In genomic region chr7:44796034-44796503, GRCh38 we compare ENCODE assay signal across 8 cellular contexts. TPM values are rescaled to one million over a fixed set of nuclear protein-coding genes. Genes with fewer than 3 reads are reported as not detected.
DNase-seq lines count a peak whose midpoint lies in the region; ATAC-seq, FAIRE-seq and TF ChIP-seq lines count a peak whose summit lies in the region.

No MANE protein-coding gene starts in this region.

- CTCF ChIA-PET in AG04450 (lab: Charles Lee) (no interaction called here), K562 (lab: Yijun Ruan, JAX; ENCODE audit: low intra/inter-chr PET ratio) (interaction anchor here (0.5 to 0.6 kb wide), 2 partner anchors 47 to 146 kb away, joined by 3 read pairs; no protein-coding TSS in a partner anchor)

- TF ChIP-seq CTCF in AG04450 (IDR thresholded peaks at IDR 0.05; ENCODE audit: low read depth, low read length) (no peak), K562 (IDR thresholded peaks at IDR 0.05 in 2 of 3, conservative IDR thresholded peaks at IDR 0.05 in 1 of 3; ENCODE audit: insufficient read depth in 2 of 3, low read depth in 1 of 3, low read length in 3 of 3) (no peak)

- peak overlapping the region; percentile 93 for H2AFZ ChIP-seq in K562 (ENCODE audit: low read depth, low read length)

- TF ChIP-seq POLR2A in K562 (conservative IDR thresholded peaks at IDR 0.05), result no peak

- no peak for TF ChIP-seq EP300 in K562 (IDR thresholded peaks at IDR 0.05; ENCODE audit: low read length)

- H3K9me3 ChIP-seq in AG04450 (ENCODE audit: control insufficient read depth, insufficient read depth, low read length) (no peaks in the 10 kb centered on the region), K562 (replicated peaks; ENCODE audit: control insufficient read depth, insufficient read depth, low read depth, low read length) (no peaks in the 10 kb centered on the region), iPS-18c (ENCODE audit: control insufficient read depth, insufficient read depth, low read length) (peaks cover 2% of the 10 kb centered on the region)

- peak overlapping the region; percentile 97 for H3K4me3 Mint-ChIP-seq in stimulated activated effector memory CD8-positive, alpha-beta T cell treated with anti-CD3 and anti-CD28 coated beads, Interleukin-12 subunit alpha, Interleukin-12 subunit beta, amount 100 ng/mL, for 72 hours

- H3K27ac Mint-ChIP-seq in stimulated activated effector memory CD8-positive, alpha-beta T cell treated with anti-CD3 and anti-CD28 coated beads, Interleukin-12 subunit alpha, Interleukin-12 subunit beta, amount 100 ng/mL, for 72 hours, result peak overlapping the region; percentile 99

- intact Hi-C loops in K562 (cut with micrococcal nuclease), result loop anchor here (2.0 to 5.0 kb wide), 4 partner anchors 49 to 214 kb away; partner anchors contain the start of genes H2AZ2, OGDH, TMED4 and ZMIZ2

- peaks cover 23% of the 10 kb centered on the region for H3K4me1 Mint-ChIP-seq in stimulated activated effector memory CD8-positive, alpha-beta T cell treated with anti-CD3 and anti-CD28 coated beads, Interleukin-12 subunit alpha, Interleukin-12 subunit beta, amount 100 ng/mL, for 72 hours

- no peaks in the 10 kb centered on the region for H3K9me1 ChIP-seq in K562 (ENCODE audit: control insufficient read depth, insufficient read depth, low read length)

- ATAC-seq in GM18498 (IDR thresholded peaks at IDR 0.05; ENCODE audit: unreplicated experiment), result peak; percentile 22
- ATAC-seq in HG03025 (IDR thresholded peaks at IDR 0.05; ENCODE audit: low FRiP score, unreplicated experiment), result peak; percentile 33
- ATAC-seq in K562, result peak; percentile 17
- no peak for ATAC-seq in stimulated activated effector memory CD8-positive, alpha-beta T cell treated with anti-CD3 and anti-CD28 coated beads, Interleukin-12 subunit alpha, Interleukin-12 subunit beta, amount 100 ng/mL, for 72 hours

- TSS peak; percentile 83 for BruUV-seq in K562 (replicated peaks; lab: Mats Ljungman, UMichigan)

- H3K27me3 ChIP-seq in AG04450 (ENCODE audit: control insufficient read depth, insufficient read depth, low read length) (no peaks in the 10 kb centered on the region), K562 (ENCODE audit: control insufficient read depth in 2 of 2, insufficient read depth in 2 of 2, low read length in 2 of 2) (no peaks in the 10 kb centered on the region)

- H3K4me2 ChIP-seq in K562 (ENCODE audit: insufficient read depth, low read length), result peak overlapping the region; percentile 85

- no peak for TF ChIP-seq RAD21 in K562 (CRISPR knock-in tag; conservative IDR thresholded peaks at IDR 0.05 in 1 of 2, IDR thresholded peaks at IDR 0.05 in 1 of 2)

- peaks cover 52% of the 10 kb centered on the region for H3K36me3 Mint-ChIP-seq in stimulated activated effector memory CD8-positive, alpha-beta T cell treated with anti-CD3 and anti-CD28 coated beads, Interleukin-12 subunit alpha, Interleukin-12 subunit beta, amount 100 ng/mL, for 72 hours

- H3K9me3 Mint-ChIP-seq in stimulated activated effector memory CD8-positive, alpha-beta T cell treated with anti-CD3 and anti-CD28 coated beads, Interleukin-12 subunit alpha, Interleukin-12 subunit beta, amount 100 ng/mL, for 72 hours, result no peaks in the 10 kb centered on the region

- H3K4me1 ChIP-seq in K562 (replicated peaks in 1 of 2; ENCODE audit: control insufficient read depth in 2 of 2, insufficient read depth in 2 of 2, low read length in 2 of 2), result peaks cover 17 to 25% of the 10 kb centered on the region in 2 experiments; a peak in 4 of 5 replicates

- in situ Hi-C loops in K562 (cut with MboI), result no loop called here

- WGBS in K562 (ENCODE audit: insufficient coverage, low coverage, missing lambda C conversion rate), result under 1% methylated on average over 42 of the region's 59 CpGs

- DNase-seq in AG04450 (ENCODE audit: low read depth, low spot score) (no peak), NCI-H510A treated with DMSO at 0.1 percent for 48 hours (lab: John Stamatoyannopoulos, UW) (peak; percentile 65), K562 (ENCODE audit: extremely low read depth in 1 of 4, low spot score in 3 of 4) (no peak), HuH-7 (ENCODE audit: low spot score) (no peak)
- DNase-seq in stimulated activated effector memory CD8-positive, alpha-beta T cell treated with anti-CD3 and anti-CD28 coated beads, Interleukin-12 subunit alpha, Interleukin-12 subunit beta, amount 100 ng/mL, for 72 hours (ENCODE audit: low spot score in 2 of 2), result no peak

- H3K79me2 ChIP-seq in K562 (ENCODE audit: control insufficient read depth, insufficient read depth, low read length), result peaks cover 52% of the 10 kb centered on the region

- POLR2A ChIA-PET in AG04450 (lab: Yijun Ruan, JAX) (no interaction called here), K562 (lab: Yijun Ruan, JAX) (interaction anchor here (1.4 kb wide), 1 partner anchor 223 kb away, joined by 4 read pairs; the partner anchor contains the start of gene DDX56)

- no peak for FAIRE-seq in K562 (lab: Jason Lieb, UNC)

- H3K9ac ChIP-seq in K562 (ENCODE audit: insufficient read depth in 1 of 2, low read depth in 2 of 2, low read length in 2 of 2), result peak overlapping the region; percentile 86 to 100

- peaks cover 27% of the 10 kb centered on the region for H4K20me1 ChIP-seq in K562 (replicated peaks; ENCODE audit: control insufficient read depth, insufficient read depth, low read length)

- peak overlapping the region; percentile 47 for H3K27ac ChIP-seq in AG04450 (ENCODE audit: low read depth, low read length)
- H3K27ac ChIP-seq in K562 (ENCODE audit: extremely low read depth, low read depth, low read length), result peak overlapping the region; percentile 98

- peak overlapping the region; percentile 99 for H3K4me3 ChIP-seq in AG04450 (ENCODE audit: low read depth, low read length)
- H3K4me3 ChIP-seq in K562, result peak overlapping the region; percentile 56
- peak overlapping the region; percentile 74 for H3K4me3 ChIP-seq in iPS-18c (ENCODE audit: insufficient read depth, low read depth, low read length)

- peaks cover 38% of the 10 kb centered on the region for H3K36me3 ChIP-seq in K562 (ENCODE audit: control insufficient read depth, insufficient read depth, low read length)

RNA-seq across cellular contexts. Expression of gene PPIA, which starts 0.4 kb away (rescaled TPM):
- 4,846 and 5,100 TPM in 2 replicates for polyA plus RNA-seq in AG04450 (2011; rRNA removed)
- 704 and 770 TPM in 2 replicates for polyA minus RNA-seq in AG04450 (2011; rRNA and poly(A)+ RNA removed)
- total RNA-seq in K562 (2011; cell fraction: chromatin; rRNA removed; ENCODE audit: low replicate concordance), result 453 and 475 TPM in 2 replicates
- 439 and 464 TPM in 2 replicates for total RNA-seq in K562 (2011; cell fraction: nucleolus; rRNA removed)
- 630 and 762 TPM in 2 replicates for total RNA-seq in K562 (2011; cell fraction: nucleoplasm; rRNA removed)
- total RNA-seq in K562 (2014; rRNA removed), result 2,805 and 3,364 TPM in 2 replicates
- total RNA-seq in K562 (2014; rRNA removed; fragmentation: Illumina TruSeq; extraction: Trizol), result 4,631 and 4,826 TPM in 2 replicates
- total RNA-seq in K562 (2015; rRNA removed; fragmentation: Illumina TruSeq; extraction: Trizol), result 3,943 and 3,973 TPM in 2 replicates
- total RNA-seq in K562 (2021), result 2,583 and 2,768 TPM in 2 replicates
- polyA plus RNA-seq in K562 (2011; rRNA removed), result 5,196 and 6,697 TPM in 2 replicates
- polyA plus RNA-seq in K562 (2011; cell fraction: cytosol; rRNA removed), result 4,310 and 6,172 TPM in 2 replicates
- polyA plus RNA-seq in K562 (2011; cell fraction: nucleus; rRNA removed), result 1,280 and 2,340 TPM in 2 replicates
- 2,534 and 3,220 TPM in 2 replicates for polyA plus RNA-seq in K562 (2012)
- polyA plus RNA-seq in K562 (2014; fragmentation: Illumina TruSeq; extraction: Trizol), result 7,504 and 8,032 TPM in 2 replicates
- 1,000 to 10,000 TPM; 2,984 to 3,298 TPM for polyA plus RNA-seq in K562 (2014; fragmentation: Nextera tagmentation; extraction: Ambion mirVana)
- polyA plus RNA-seq in K562 (2014; rRNA removed), result 6,267 and 7,127 TPM in 2 replicates
- polyA minus RNA-seq in K562 (2011; rRNA and poly(A)+ RNA removed), result 2,540 and 2,827 TPM in 2 replicates
- 724 and 768 TPM in 2 replicates for polyA minus RNA-seq in K562 (2011; cell fraction: cytosol; rRNA and poly(A)+ RNA removed)
- polyA minus RNA-seq in K562 (2011; cell fraction: nucleus; rRNA and poly(A)+ RNA removed), result 135 and 291 TPM in 2 replicates

RNA-seq across cellular contexts. Expression of gene ZMIZ2, which starts 47.4 kb away (rescaled TPM):
- polyA plus RNA-seq in AG04450 (2011; rRNA removed), result 4.8 and 7.7 TPM in 2 replicates
- polyA minus RNA-seq in AG04450 (2011; rRNA and poly(A)+ RNA removed), result 14.7 and 18.6 TPM in 2 replicates
- total RNA-seq in K562 (2011; cell fraction: chromatin; rRNA removed; ENCODE audit: low replicate concordance), result 88.7 and 221 TPM in 2 replicates
- total RNA-seq in K562 (2011; cell fraction: nucleolus; rRNA removed), result 115 and 124 TPM in 2 replicates
- 100 and 113 TPM in 2 replicates for total RNA-seq in K562 (2011; cell fraction: nucleoplasm; rRNA removed)
- total RNA-seq in K562 (2014; rRNA removed), result 4.5 and 8.0 TPM in 2 replicates
- 2.6 and 4.3 TPM in 2 replicates for total RNA-seq in K562 (2014; rRNA removed; fragmentation: Illumina TruSeq; extraction: Trizol)
- 4.9 and 5.9 TPM in 2 replicates for total RNA-seq in K562 (2015; rRNA removed; fragmentation: Illumina TruSeq; extraction: Trizol)
- total RNA-seq in K562 (2021), result 34.7 and 40.3 TPM in 2 replicates
- polyA plus RNA-seq in K562 (2011; rRNA removed), result 5.2 and 12.7 TPM in 2 replicates
- polyA plus RNA-seq in K562 (2011; cell fraction: cytosol; rRNA removed), result 3.5 and 5.4 TPM in 2 replicates
- 93.5 and 148 TPM in 2 replicates for polyA plus RNA-seq in K562 (2011; cell fraction: nucleus; rRNA removed)
- 39.3 and 55.6 TPM in 2 replicates for polyA plus RNA-seq in K562 (2012)
- 15.5 and 22.3 TPM in 2 replicates for polyA plus RNA-seq in K562 (2014; fragmentation: Illumina TruSeq; extraction: Trizol)
- under 1 TPM; 0.13 to 0.18 TPM for polyA plus RNA-seq in K562 (2014; fragmentation: Nextera tagmentation; extraction: Ambion mirVana)
- polyA plus RNA-seq in K562 (2014; rRNA removed), result 19.1 and 20.0 TPM in 2 replicates
- 7.6 and 8.2 TPM in 2 replicates for polyA minus RNA-seq in K562 (2011; rRNA and poly(A)+ RNA removed)
- polyA minus RNA-seq in K562 (2011; cell fraction: cytosol; rRNA and poly(A)+ RNA removed), result 9.3 and 11.0 TPM in 2 replicates
- 36.5 and 37.0 TPM in 2 replicates for polyA minus RNA-seq in K562 (2011; cell fraction: nucleus; rRNA and poly(A)+ RNA removed)

RNA-seq across cellular contexts. Expression of gene H2AZ2, which starts 51.8 kb away (rescaled TPM):
- polyA plus RNA-seq in AG04450 (2011; rRNA removed) (141 and 164 TPM in 2 replicates), K562 (2011; rRNA removed) (276 and 382 TPM in 2 replicates), K562 (2014; fragmentation: Illumina TruSeq; extraction: Trizol) (213 and 246 TPM in 2 replicates), K562 (2014; fragmentation: Nextera tagmentation; extraction: Ambion mirVana) (100 to 1,000 TPM; 105 to 118 TPM), K562 (2014; rRNA removed) (295 and 305 TPM in 2 replicates)
- 96.0 and 107 TPM in 2 replicates for polyA minus RNA-seq in AG04450 (2011; rRNA and poly(A)+ RNA removed)
- 52.2 and 119 TPM in 2 replicates for total RNA-seq in K562 (2011; cell fraction: chromatin; rRNA removed; ENCODE audit: low replicate concordance)
- 49.0 and 52.7 TPM in 2 replicates for total RNA-seq in K562 (2011; cell fraction: nucleolus; rRNA removed)
- total RNA-seq in K562 (2011; cell fraction: nucleoplasm; rRNA removed), result 81.8 and 141 TPM in 2 replicates
- total RNA-seq in K562 (2014; rRNA removed) (380 and 497 TPM in 2 replicates), K562 (2014; rRNA removed; fragmentation: Illumina TruSeq; extraction: Trizol) (286 and 296 TPM in 2 replicates), K562 (2015; rRNA removed; fragmentation: Illumina TruSeq; extraction: Trizol) (217 and 219 TPM in 2 replicates), K562 (2021) (273 and 286 TPM in 2 replicates)
- polyA plus RNA-seq in K562 (2011; cell fraction: cytosol; rRNA removed), result 254 and 312 TPM in 2 replicates
- polyA plus RNA-seq in K562 (2011; cell fraction: nucleus; rRNA removed), result 75.0 and 103 TPM in 2 replicates
- polyA plus RNA-seq in K562 (2012), result 262 and 408 TPM in 2 replicates
- 211 and 268 TPM in 2 replicates for polyA minus RNA-seq in K562 (2011; rRNA and poly(A)+ RNA removed)
- 75.6 and 99.9 TPM in 2 replicates for polyA minus RNA-seq in K562 (2011; cell fraction: cytosol; rRNA and poly(A)+ RNA removed)
- polyA minus RNA-seq in K562 (2011; cell fraction: nucleus; rRNA and poly(A)+ RNA removed), result 17.5 and 34.1 TPM in 2 replicates
